ENCODE assay signal across 1 cellular context in the genomic region with DNA sequence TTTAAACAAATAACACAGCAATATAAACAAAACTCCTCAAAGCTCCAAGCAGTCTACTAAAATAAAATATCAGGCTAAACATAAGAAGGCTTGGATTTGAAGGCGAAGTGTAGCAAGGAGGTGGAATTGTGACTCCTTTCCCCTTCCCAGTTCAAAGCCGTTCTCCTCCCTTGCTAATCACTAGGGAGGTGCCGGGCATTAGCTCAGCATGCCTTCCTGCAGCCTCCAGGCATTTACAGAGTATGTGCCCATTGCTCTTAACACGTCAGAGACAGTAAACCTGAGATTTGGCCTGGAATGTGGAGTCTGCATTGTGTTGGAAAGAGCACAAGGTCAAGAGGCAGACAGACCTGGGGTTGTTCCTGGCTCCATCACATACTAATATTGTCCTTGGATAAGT.
TF ChIP-seq lines count a peak whose summit lies in the region.

No MANE protein-coding gene starts in this region.

TF ChIP-seq in HEK293, 187 proteins besides CTCF, POLR2A, EP300 and RAD21:
- TF ChIP-seq TCF7L2 (IDR thresholded peaks at IDR 0.05; ENCODE audit: borderline replicate concordance, low read depth, low read length): no peak
- peak; percentile 99 for TF ChIP-seq WT1 (tag by site-specific recombination; IDR thresholded peaks at IDR 0.05)
- TF ChIP-seq ZNF16 (tag by site-specific recombination; IDR thresholded peaks at IDR 0.05; ENCODE audit: low read depth): no peak
- no peak for TF ChIP-seq ZNF600 (tag by site-specific recombination; IDR thresholded peaks at IDR 0.05)
- no peak for TF ChIP-seq REPIN1 (tag by site-specific recombination; IDR thresholded peaks at IDR 0.05; ENCODE audit: low read depth)
- TF ChIP-seq SP7 (tag by site-specific recombination; IDR thresholded peaks at IDR 0.05): peak; percentile 51; the same call in 1 of the 2 replicates
- no peak for TF ChIP-seq ZBTB17 (tag by site-specific recombination; IDR thresholded peaks at IDR 0.05)
